ENCODE assay signal across 27 cellular contexts in genomic region chr2:227398684-227399398, GRCh38. TPM values are rescaled to one million over a fixed set of nuclear protein-coding genes. Genes with fewer than 3 reads are reported as not detected.
"Had no signal": no experiment of that assay in that cellular context is flagged by ENCODE, and none has a peak within 500 bp of the region (broad histone marks: within the 10 kb centered on the region; RNA-seq: fewer than 3 reads in every experiment).

No MANE protein-coding gene starts in this region.

- H3K27me3 ChIP-seq: adrenal gland, breast epithelium, dorsolateral prefrontal cortex, thyroid gland had no signal

- H3K4me3 Mint-ChIP-seq: activated B cell treated with CpG ODN at 0.5 μM for 24 hours; activated CD4-positive, alpha-beta T cell treated with anti-CD3 and anti-CD28 coated beads for 36 hours; activated naive CD8-positive, alpha-beta T cell; central memory CD8-positive, alpha-beta T cell; effector memory CD8-positive, alpha-beta T cell; nephron progenitor cell had no signal

- H3K36me3 ChIP-seq: adrenal gland, breast epithelium, thyroid gland had no signal

- H3K9me3 Mint-ChIP-seq: activated B cell treated with CpG ODN at 0.5 μM for 24 hours; central memory CD8-positive, alpha-beta T cell; effector memory CD8-positive, alpha-beta T cell had no signal

- H3K4me3 ChIP-seq: adrenal gland, breast epithelium, dorsolateral prefrontal cortex, thyroid gland had no signal

- FAIRE-seq: astrocyte, colon, endothelial cell of umbilical vein had no signal

- H3K27ac ChIP-seq: adrenal gland, breast epithelium, dorsolateral prefrontal cortex, thyroid gland had no signal

- H3K27ac Mint-ChIP-seq: activated B cell treated with CpG ODN at 0.5 μM for 24 hours; activated CD4-positive, alpha-beta T cell treated with anti-CD3 and anti-CD28 coated beads for 36 hours; activated naive CD8-positive, alpha-beta T cell; effector memory CD8-positive, alpha-beta T cell; nephron progenitor cell had no signal

- DNase-seq: activated B cell treated with CpG ODN at 0.5 μM for 24 hours; activated CD4-positive, alpha-beta T cell treated with anti-CD3 and anti-CD28 coated beads for 36 hours; activated CD4-positive, alpha-beta T cell treated with anti-CD3 and anti-CD28 coated beads, Interleukin-2, amount 50 U/mL, for 4 hours; activated gamma-delta T cell treated with Interleukin-2 at 50 U/mL for 16 hours; dorsolateral prefrontal cortex; effector memory CD8-positive, alpha-beta T cell; foreskin melanocyte; hippocampal formation; kidney glomerular epithelial cell; left ventricle myocardium superior; nephron progenitor cell; nucleus accumbens; stimulated activated CD4-positive, alpha-beta T cell treated with anti-CD3 and anti-CD28 coated beads, Interleukin-4, amount 100 ng/mL, for 24 hours; stimulated activated naive CD8-positive, alpha-beta T cell treated with anti-CD3 and anti-CD28 coated beads, Interleukin-15, Interleukin-2, amounts not matched to agents 100 U/mL and 50 U/mL, for 24 hours; thyroid gland had no signal

- H3K9me3 ChIP-seq: adrenal gland, breast epithelium, thyroid gland had no signal

- H3K4me1 ChIP-seq: adrenal gland, breast epithelium, thyroid gland had no signal

- H3K27me3 Mint-ChIP-seq: activated B cell treated with CpG ODN at 0.5 μM for 24 hours; activated naive CD8-positive, alpha-beta T cell had no signal

- H3K36me3 Mint-ChIP-seq: activated naive CD8-positive, alpha-beta T cell had no signal

- H3K4me1 Mint-ChIP-seq: nephron progenitor cell had no signal

- ATAC-seq: activated CD4-positive, alpha-beta T cell treated with anti-CD3 and anti-CD28 coated beads for 36 hours; effector memory CD8-positive, alpha-beta T cell; esophagus mucosa; left ventricle myocardium superior; SK-N-SH treated with all-trans-retinoic acid at 6 μM for 48 hours; stimulated activated naive CD8-positive, alpha-beta T cell treated with anti-CD3 and anti-CD28 coated beads, Interleukin-15, Interleukin-2, amounts not matched to agents 100 U/mL and 50 U/mL, for 24 hours had no signal

RNA-seq across cellular contexts. Expression of gene SCYGR1, which starts 11.1 kb away (rescaled TPM):
- total RNA-seq: activated B cell treated with CpG ODN at 0.5 μM for 24 hours; activated CD4-positive, alpha-beta T cell treated with anti-CD3 and anti-CD28 coated beads for 36 hours; adrenal gland; astrocyte; breast epithelium; endothelial cell of umbilical vein; esophagus mucosa; left ventricle myocardium superior; mononuclear cell; subcutaneous adipose tissue; thyroid gland; ureter had no signal
- polyA plus RNA-seq: adrenal gland, endothelial cell of umbilical vein had no signal

RNA-seq across cellular contexts. Expression of gene TM4SF20, which starts 19.7 kb away (rescaled TPM):
- total RNA-seq: activated B cell treated with CpG ODN at 0.5 μM for 24 hours; activated CD4-positive, alpha-beta T cell treated with anti-CD3 and anti-CD28 coated beads for 36 hours; astrocyte; breast epithelium; endothelial cell of umbilical vein; esophagus mucosa; left ventricle myocardium superior; mononuclear cell; thyroid gland; ureter had no signal
- polyA plus RNA-seq: adrenal gland, endothelial cell of umbilical vein had no signal
